8 cellular contexts compared by ENCODE assay signal in genomic region chr1:37808369-37809319, GRCh38. TPM values are rescaled to one million over a fixed set of nuclear protein-coding genes. Genes with fewer than 3 reads are reported as not detected.
DNase-seq lines count a peak whose midpoint lies in the region; FAIRE-seq and TF ChIP-seq lines count a peak whose summit lies in the region.

No MANE protein-coding gene starts in this region.

- dilution Hi-C loops in keratinocyte (cut with MboI; ENCODE audit: extremely low pct_ligation_motif_present, low sequenced_read_pairs): no loop called here

- peak; percentile 46 for TF ChIP-seq CTCF in chondrocyte (IDR thresholded peaks at IDR 0.05)
- TF ChIP-seq CTCF in keratinocyte (optimal IDR thresholded peaks at IDR 0.05 in 1 of 3, IDR thresholded peaks at IDR 0.05 in 1 of 3, conservative IDR thresholded peaks at IDR 0.05 in 1 of 3; ENCODE audit: extremely low read depth in 1 of 3, insufficient read depth in 2 of 3, low read length in 3 of 3): peak in 1 of 3 experiments; percentile 1

- H3K27me3 ChIP-seq in Karpas-422 (ENCODE audit: low read length): no peaks in the 10 kb centered on the region
- H3K27me3 ChIP-seq in keratinocyte (ENCODE audit: control insufficient read depth, extremely low read depth, insufficient read depth, low read length): no peaks in the 10 kb centered on the region

- peak; percentile 62 for TF ChIP-seq POLR2A in H54 (IDR thresholded peaks at IDR 0.05; ENCODE audit: low read depth, low read length)

- H2AFZ ChIP-seq in Karpas-422 (ENCODE audit: low read length): no peak overlapping the region
- H2AFZ ChIP-seq in keratinocyte (ENCODE audit: control insufficient read depth, low read length): no peak overlapping the region

- H3K9me3 ChIP-seq in Karpas-422 (ENCODE audit: low read length) (no peaks in the 10 kb centered on the region), keratinocyte (ENCODE audit: control insufficient read depth, low read depth, low read length) (no peaks in the 10 kb centered on the region)

- FAIRE-seq in H54 (lab: Jason Lieb, UNC) (no peak), keratinocyte (lab: Jason Lieb, UNC) (no peak)

- H4K20me1 ChIP-seq in Karpas-422 (ENCODE audit: insufficient read depth, low read depth, low read length) (peaks cover 29% of the 10 kb centered on the region), keratinocyte (ENCODE audit: control insufficient read depth, extremely low read depth, insufficient read depth, low read length) (peaks cover 7% of the 10 kb centered on the region)

- H3K4me3 Mint-ChIP-seq in chondrocyte (ENCODE audit: unreplicated experiment): peak overlapping the region; percentile 84

- no peaks in the 10 kb centered on the region for H3K9me3 Mint-ChIP-seq in chondrocyte (ENCODE audit: low read depth)

- H3K9me2 ChIP-seq in Karpas-422 (replicated peaks; ENCODE audit: insufficient read depth, low read length): no peaks in the 10 kb centered on the region

- peak overlapping the region; percentile 40; the same call in 1 of the 2 replicates for H3K27ac ChIP-seq in Karpas-422 (ENCODE audit: low read length)
- H3K27ac ChIP-seq in keratinocyte (ENCODE audit: control insufficient read depth, insufficient read depth, low read length): peak overlapping the region; percentile 62
- H3K27ac ChIP-seq in skin epidermis: peak overlapping the region; percentile 66 to 97 (median 95)

- H3K4me2 ChIP-seq in Karpas-422 (ENCODE audit: low read depth, low read length, poor library complexity, severe bottlenecking) (peak overlapping the region; percentile 88), keratinocyte (ENCODE audit: control insufficient read depth, extremely low read depth, insufficient read depth, low read depth, low read length) (peak overlapping the region; percentile 86)

- peaks cover 13% of the 10 kb centered on the region for H3K36me3 Mint-ChIP-seq in chondrocyte (ENCODE audit: low read depth)

- H3K4me1 ChIP-seq in Karpas-422 (ENCODE audit: low read length) (peaks cover 43% of the 10 kb centered on the region), keratinocyte (ENCODE audit: control insufficient read depth, extremely low read depth, insufficient read depth, low read length) (peaks cover 15% of the 10 kb centered on the region)

- H3K79me2 ChIP-seq in Karpas-422 (ENCODE audit: low read length) (peaks cover 69% of the 10 kb centered on the region), keratinocyte (ENCODE audit: control insufficient read depth, insufficient read depth, low read length) (peaks cover 49% of the 10 kb centered on the region)

- H3K36me3 ChIP-seq in Karpas-422 (ENCODE audit: insufficient read depth, low read length) (peaks cover 35% of the 10 kb centered on the region), keratinocyte (ENCODE audit: control insufficient read depth in 2 of 2, extremely low read depth in 1 of 2, insufficient read depth in 2 of 2, low read length in 2 of 2) (peaks cover 32 to 33% of the 10 kb centered on the region in 2 experiments)

- H3K4me3 ChIP-seq in Karpas-422 (ENCODE audit: low read length): peak overlapping the region; percentile 86
- H3K4me3 ChIP-seq in keratinocyte (ENCODE audit: control insufficient read depth in 2 of 3, extremely low read depth in 1 of 3, insufficient read depth in 2 of 3, low read depth in 1 of 3, low read length in 3 of 3): peak overlapping the region; percentile 63 to 97 (median 97)
- H3K4me3 ChIP-seq in skin epidermis: peak overlapping the region; percentile 55 to 89 (median 70)

- peaks cover 32% of the 10 kb centered on the region for H3K4me1 Mint-ChIP-seq in chondrocyte (ENCODE audit: low read depth)

- DNase-seq in activated T-cell treated with anti-CD3 and anti-CD28 coated beads for 1 hour (ENCODE audit: low read depth): peak; percentile 14
- no peak for DNase-seq in activated T-cell treated with anti-CD3 and anti-CD28 coated beads for 4 hours
- peak; percentile 91 for DNase-seq in H54 (ENCODE audit: insufficient read length, low spot score)
- DNase-seq in Karpas-422: peak; percentile 73
- DNase-seq in SW 1271 (lab: John Stamatoyannopoulos, UW): peak; percentile 27 to 69
- DNase-seq in chondrocyte (ENCODE audit: low spot score): peak; percentile 95
- DNase-seq in keratinocyte (ENCODE audit: low read depth, low spot score): no peak

- H3K27me3 Mint-ChIP-seq in chondrocyte (ENCODE audit: low read depth): no peaks in the 10 kb centered on the region

- peak overlapping the region; percentile 78 for H3K9ac ChIP-seq in Karpas-422 (ENCODE audit: low read length)
- H3K9ac ChIP-seq in keratinocyte (ENCODE audit: control insufficient read depth, extremely low read depth, insufficient read depth, low read length): peak overlapping the region; percentile 79

- H3K9me1 ChIP-seq in keratinocyte (ENCODE audit: control insufficient read depth, extremely low read depth, insufficient read depth, low read length): peaks cover 3% of the 10 kb centered on the region

- peak overlapping the region; percentile 98 for H3K27ac Mint-ChIP-seq in chondrocyte (ENCODE audit: unreplicated experiment)

RNA-seq across cellular contexts. Expression of gene YRDC, which starts 0.6 kb away (rescaled TPM):
- total RNA-seq in Karpas-422 (2014; rRNA removed; shearing (Covaris generic); ENCODE audit: low replicate concordance): 17.6 and 21.8 TPM in 2 replicates
- total RNA-seq in chondrocyte: 11.9 to 17.7 TPM (median 15.5 TPM) in 3 replicates
- 21.7 to 26.8 TPM (median 22.2 TPM) in 3 replicates for polyA plus RNA-seq in keratinocyte
- polyA plus RNA-seq in keratinocyte (2011; ENCODE audit: low read depth): 8.4 TPM
- 17.0 and 23.0 TPM in 2 replicates for polyA plus RNA-seq in keratinocyte (2011; cell fraction: cytosol; rRNA removed)
- polyA plus RNA-seq in keratinocyte (2011; cell fraction: nucleus; rRNA removed): 15.2 and 15.6 TPM in 2 replicates
- polyA plus RNA-seq in keratinocyte (2012; ENCODE audit: low replicate concordance): 18.2 and 29.4 TPM in 2 replicates
- 10.1 to 15.4 TPM (median 11.6 TPM) in 3 replicates for polyA minus RNA-seq in keratinocyte
- 16.9 TPM for polyA minus RNA-seq in keratinocyte (2011; cell fraction: cytosol; rRNA and poly(A)+ RNA removed)
- 7.7 and 7.8 TPM in 2 replicates for polyA minus RNA-seq in keratinocyte (2011; cell fraction: nucleus; rRNA and poly(A)+ RNA removed)

RNA-seq across cellular contexts. Expression of gene C1orf122, which starts 1.1 kb away (rescaled TPM):
- total RNA-seq in Karpas-422 (2014; rRNA removed; shearing (Covaris generic); ENCODE audit: low replicate concordance): 26.2 and 56.2 TPM in 2 replicates
- total RNA-seq in chondrocyte: 72.6 to 80.0 TPM (median 76.1 TPM) in 3 replicates
- polyA plus RNA-seq in keratinocyte: 22.2 to 46.0 TPM (median 25.8 TPM) in 3 replicates
- 8.0 TPM for polyA plus RNA-seq in keratinocyte (2011; ENCODE audit: low read depth)
- polyA plus RNA-seq in keratinocyte (2011; cell fraction: cytosol; rRNA removed): 13.3 and 20.9 TPM in 2 replicates
- polyA plus RNA-seq in keratinocyte (2011; cell fraction: nucleus; rRNA removed): 10.8 and 14.8 TPM in 2 replicates
- 19.6 and 31.6 TPM in 2 replicates for polyA plus RNA-seq in keratinocyte (2012; ENCODE audit: low replicate concordance)
- polyA minus RNA-seq in keratinocyte: 9.3 to 12.3 TPM (median 11.3 TPM) in 3 replicates
- polyA minus RNA-seq in keratinocyte (2011; cell fraction: cytosol; rRNA and poly(A)+ RNA removed): 58.7 TPM
- polyA minus RNA-seq in keratinocyte (2011; cell fraction: nucleus; rRNA and poly(A)+ RNA removed): 3.6 and 7.7 TPM in 2 replicates

RNA-seq across cellular contexts. Expression of gene MANEAL, which starts 15.0 kb away (rescaled TPM):
- total RNA-seq in Karpas-422 (2014; rRNA removed; shearing (Covaris generic); ENCODE audit: low replicate concordance): 27.8 and 31.6 TPM in 2 replicates
- 3.9 to 4.2 TPM (median 4.0 TPM) in 3 replicates for total RNA-seq in chondrocyte
- polyA plus RNA-seq in keratinocyte: 0.32 to 0.72 TPM (median 0.37 TPM) in 3 replicates
- polyA plus RNA-seq in keratinocyte (2011; ENCODE audit: low read depth): 0.82 TPM
- 0.68 and 0.71 TPM in 2 replicates for polyA plus RNA-seq in keratinocyte (2011; cell fraction: cytosol; rRNA removed)
- 0.63 and 0.79 TPM in 2 replicates for polyA plus RNA-seq in keratinocyte (2011; cell fraction: nucleus; rRNA removed)
- polyA plus RNA-seq in keratinocyte (2012; ENCODE audit: low replicate concordance): 0.24 and 1.1 TPM in 2 replicates
- polyA minus RNA-seq in keratinocyte: 0.10 to 1.4 TPM (median 0.49 TPM) in 3 replicates
- not detected for polyA minus RNA-seq in keratinocyte (2011; cell fraction: cytosol; rRNA and poly(A)+ RNA removed)
- polyA minus RNA-seq in keratinocyte (2011; cell fraction: nucleus; rRNA and poly(A)+ RNA removed): 0.32 and 0.78 TPM in 2 replicates

RNA-seq across cellular contexts. Expression of gene EPHA10, which starts 43.7 kb away (rescaled TPM):
- total RNA-seq in Karpas-422 (2014; rRNA removed; shearing (Covaris generic); ENCODE audit: low replicate concordance): not detected in 2 replicates
- total RNA-seq in chondrocyte: 0.37 TPM in 1 of 3 replicates, not detected in the others
- polyA plus RNA-seq in keratinocyte: 0.01 TPM in 1 of 3 replicates, not detected in the others
- not detected for polyA plus RNA-seq in keratinocyte (2011; ENCODE audit: low read depth)
- not detected in 2 replicates for polyA plus RNA-seq in keratinocyte (2011; cell fraction: cytosol; rRNA removed)
- polyA plus RNA-seq in keratinocyte (2011; cell fraction: nucleus; rRNA removed): not detected in 2 replicates
- polyA plus RNA-seq in keratinocyte (2012; ENCODE audit: low replicate concordance): not detected in 2 replicates
- not detected in 3 replicates for polyA minus RNA-seq in keratinocyte
- polyA minus RNA-seq in keratinocyte (2011; cell fraction: cytosol; rRNA and poly(A)+ RNA removed): not detected
- 0.11 TPM in 1 of 2 replicates, not detected in the other for polyA minus RNA-seq in keratinocyte (2011; cell fraction: nucleus; rRNA and poly(A)+ RNA removed)

RNA-seq across cellular contexts. Expression of gene MTF1, which starts 50.7 kb away (rescaled TPM):
- total RNA-seq in Karpas-422 (2014; rRNA removed; shearing (Covaris generic); ENCODE audit: low replicate concordance): 2.3 and 5.1 TPM in 2 replicates
- 14.8 to 17.3 TPM (median 17.2 TPM) in 3 replicates for total RNA-seq in chondrocyte
- 10.5 to 13.1 TPM (median 10.7 TPM) in 3 replicates for polyA plus RNA-seq in keratinocyte
- polyA plus RNA-seq in keratinocyte (2011; ENCODE audit: low read depth): 12.1 TPM
- 8.3 and 14.9 TPM in 2 replicates for polyA plus RNA-seq in keratinocyte (2011; cell fraction: cytosol; rRNA removed)
- polyA plus RNA-seq in keratinocyte (2011; cell fraction: nucleus; rRNA removed): 22.8 and 24.1 TPM in 2 replicates
- 8.1 and 8.5 TPM in 2 replicates for polyA plus RNA-seq in keratinocyte (2012; ENCODE audit: low replicate concordance)
- 12.4 to 37.0 TPM (median 15.4 TPM) in 3 replicates for polyA minus RNA-seq in keratinocyte
- 7.7 TPM for polyA minus RNA-seq in keratinocyte (2011; cell fraction: cytosol; rRNA and poly(A)+ RNA removed)
- polyA minus RNA-seq in keratinocyte (2011; cell fraction: nucleus; rRNA and poly(A)+ RNA removed): 11.8 and 25.6 TPM in 2 replicates

Comparison
In these comparisons a context has a peak if more than half of its experiments do, and no peak if none do; other contexts are left out.
1. DNase-seq: peak in activated T-cell treated with anti-CD3 and anti-CD28 coated beads for 1 hour (single experiment), H54 (single experiment), Karpas-422 (single experiment), SW 1271 (2 of 2) and chondrocyte (single experiment); none in activated T-cell treated with anti-CD3 and anti-CD28 coated beads for 4 hours (single experiment) and keratinocyte (single experiment).
2. H3K27ac ChIP-seq: peak in every context shown above with its lines; median percentile 95 in skin epidermis; 62 in keratinocyte; 40 in Karpas-422.
3. Peak in every context shown above with its lines, with median percentiles within 50 percentile points of each other: H3K4me3 ChIP-seq.